Comparison of ENCODE assay signal across 9 cellular contexts in genomic region chr6:27312950-27313271, GRCh38. TPM values are rescaled to one million over a fixed set of nuclear protein-coding genes. Genes with fewer than 3 reads are reported as not detected.
DNase-seq lines count a peak whose midpoint lies in the region; ATAC-seq, FAIRE-seq and TF ChIP-seq lines count a peak whose summit lies in the region.
"Had no signal": no experiment of that assay in that cellular context is flagged by ENCODE, and none has a peak within 500 bp of the region (broad histone marks: within the 10 kb centered on the region; RNA-seq: fewer than 3 reads in every experiment).

No MANE protein-coding gene starts in this region.

- POLR2A ChIA-PET in A549 (lab: Yijun Ruan, JAX) = no interaction called here
- POLR2A ChIA-PET in activated CD4-positive, alpha-beta memory T cell treated with anti-CD3 and anti-CD28 coated beads for 36 hours (lab: Charles Lee) = interaction anchor here (1.0 kb wide), 1 partner anchor 75 kb away, joined by 3 read pairs; the partner anchor contains the start of gene ZNF391

- H3K4me3 ChIP-seq in A549 (peak overlapping the region; percentile 62), keratinocyte (ENCODE audit: control insufficient read depth in 2 of 3, extremely low read depth in 1 of 3, insufficient read depth in 2 of 3, low read depth in 1 of 3, low read length in 3 of 3) (peak overlapping the region in 2 of 3 experiments; percentile 78 to 83)

- peak overlapping the region; percentile 74 for H3K4me3 Mint-ChIP-seq in activated CD4-positive, alpha-beta memory T cell treated with anti-CD3 and anti-CD28 coated beads for 36 hours

- CTCF ChIA-PET in A549 (lab: Yijun Ruan, JAX) = interaction anchor here (0.8 to 1.2 kb wide), 7 partner anchors 9 to 296 kb away, joined by 3 to 10 read pairs (median 5); no protein-coding TSS in a partner anchor
- CTCF ChIA-PET in activated CD4-positive, alpha-beta memory T cell treated with anti-CD3 and anti-CD28 coated beads for 36 hours (lab: Charles Lee) = interaction anchor here (0.7 to 1.7 kb wide), 19 partner anchors 9 to 484 kb away, joined by 3 to 9 read pairs (median 5); partner anchors contain the start of genes ZNF184 and ZNF391

- ATAC-seq in A549 = no peak
- peak; percentile 32 for ATAC-seq in GM21619 (IDR thresholded peaks at IDR 0.05; ENCODE audit: unreplicated experiment)

- H4K20me1 ChIP-seq in keratinocyte (ENCODE audit: control insufficient read depth, extremely low read depth, insufficient read depth, low read length) = no peaks in the 10 kb centered on the region

- no peak for TF ChIP-seq EP300 in A549 (IDR thresholded peaks at IDR 0.05)

- no peak overlapping the region for H3K27ac Mint-ChIP-seq in activated CD4-positive, alpha-beta memory T cell treated with anti-CD3 and anti-CD28 coated beads for 36 hours

- no peak for TF ChIP-seq RAD21 in A549 (conservative IDR thresholded peaks at IDR 0.05 in 1 of 2, IDR thresholded peaks at IDR 0.05 in 1 of 2)

- no peak for TF ChIP-seq POLR2A in A549 (IDR thresholded peaks at IDR 0.05; ENCODE audit: low read length)

- H3K27me3 ChIP-seq in keratinocyte (ENCODE audit: control insufficient read depth, extremely low read depth, insufficient read depth, low read length) = peaks cover 11% of the 10 kb centered on the region

- H3K4me1 ChIP-seq in A549 (no peaks in the 10 kb centered on the region), keratinocyte (ENCODE audit: control insufficient read depth, extremely low read depth, insufficient read depth, low read length) (peaks cover 3% of the 10 kb centered on the region)

- dilution Hi-C loops in keratinocyte (cut with MboI; ENCODE audit: extremely low pct_ligation_motif_present, low sequenced_read_pairs) = no loop called here

- peaks cover 5% of the 10 kb centered on the region for H3K4me1 Mint-ChIP-seq in activated CD4-positive, alpha-beta memory T cell treated with anti-CD3 and anti-CD28 coated beads for 36 hours (ENCODE audit: low read depth)

- FAIRE-seq in A549 (lab: Jason Lieb, UNC) (no peak), keratinocyte (lab: Jason Lieb, UNC) (no peak)

- H3K27ac ChIP-seq in A549 (no peak overlapping the region), keratinocyte (ENCODE audit: control insufficient read depth, insufficient read depth, low read length) (no peak overlapping the region)

- H3K9me3 Mint-ChIP-seq in activated CD4-positive, alpha-beta memory T cell treated with anti-CD3 and anti-CD28 coated beads for 36 hours = no peaks in the 10 kb centered on the region

- H3K9me1 ChIP-seq in keratinocyte (ENCODE audit: control insufficient read depth, extremely low read depth, insufficient read depth, low read length) = no peaks in the 10 kb centered on the region

- no peak overlapping the region for H3K9ac ChIP-seq in keratinocyte (ENCODE audit: control insufficient read depth, extremely low read depth, insufficient read depth, low read length)

- TF ChIP-seq CTCF in A549 (IDR thresholded peaks at IDR 0.05) = no peak
- no peak for TF ChIP-seq CTCF in keratinocyte (optimal IDR thresholded peaks at IDR 0.05 in 1 of 3, IDR thresholded peaks at IDR 0.05 in 1 of 3, conservative IDR thresholded peaks at IDR 0.05 in 1 of 3; ENCODE audit: extremely low read depth in 1 of 3, insufficient read depth in 2 of 3, low read length in 3 of 3)
- no peak for TF ChIP-seq CTCF in GM10266 (IDR thresholded peaks at IDR 0.05; ENCODE audit: control insufficient read depth, insufficient read depth, low read depth, missing control alignments)

- H3K4me2 ChIP-seq in A549 (peak overlapping the region; percentile 77), keratinocyte (ENCODE audit: control insufficient read depth, extremely low read depth, insufficient read depth, low read depth, low read length) (peak overlapping the region; percentile 94)

- intact Hi-C loops in activated CD4-positive, alpha-beta memory T cell treated with anti-CD3 and anti-CD28 coated beads for 36 hours (cut with micrococcal nuclease) = loop anchor here (1.0 to 10.0 kb wide), 6 partner anchors 74 to 440 kb away; partner anchors contain the start of gene ZNF391

- WGBS in A549 (ENCODE audit: missing lambda C conversion rate) = 19% methylated on average over 8 of the region's 8 CpGs

- no peaks in the 10 kb centered on the region for H3K36me3 Mint-ChIP-seq in activated CD4-positive, alpha-beta memory T cell treated with anti-CD3 and anti-CD28 coated beads for 36 hours

- peaks cover 51% of the 10 kb centered on the region for H3K27me3 Mint-ChIP-seq in activated CD4-positive, alpha-beta memory T cell treated with anti-CD3 and anti-CD28 coated beads for 36 hours

- H3K9me3 ChIP-seq in A549 = peaks cover 9% of the 10 kb centered on the region; the same call in 1 of the 3 replicates
- H3K9me3 ChIP-seq in keratinocyte (ENCODE audit: control insufficient read depth, low read depth, low read length) = no peaks in the 10 kb centered on the region

- no peak overlapping the region for H2AFZ ChIP-seq in keratinocyte (ENCODE audit: control insufficient read depth, low read length)

- DNase-seq in A549 (ENCODE audit: low read depth in 1 of 2, low spot score in 1 of 2) = no peak
- no peak for DNase-seq in activated CD4-positive, alpha-beta memory T cell treated with anti-CD3 and anti-CD28 coated beads for 36 hours
- DNase-seq in keratinocyte (ENCODE audit: low read depth, low spot score) = no peak
- no peak for DNase-seq in NCI-H2227 (lab: John Stamatoyannopoulos, UW; ENCODE audit: unreplicated experiment)
- no peak for DNase-seq in NCI-H128 (lab: John Stamatoyannopoulos, UW; ENCODE audit: unreplicated experiment)
- DNase-seq in GM10266 (ENCODE audit: extremely low spot score) = no peak
- DNase-seq in LoVo (ENCODE audit: low spot score) = no peak

- H3K79me2 ChIP-seq in keratinocyte (ENCODE audit: control insufficient read depth, insufficient read depth, low read length) = no peaks in the 10 kb centered on the region

- no peaks in the 10 kb centered on the region for H3K36me3 ChIP-seq in keratinocyte (ENCODE audit: control insufficient read depth in 2 of 2, extremely low read depth in 1 of 2, insufficient read depth in 2 of 2, low read length in 2 of 2)

TF ChIP-seq in A549, 52 proteins besides CTCF, POLR2A, EP300 and RAD21:
- TF ChIP-seq EHF (CRISPR knock-in tag; IDR thresholded peaks at IDR 0.05) (no peak), HMGXB4 (CRISPR knock-in tag; IDR thresholded peaks at IDR 0.05; ENCODE audit: borderline replicate concordance) (no peak), GATA3 (IDR thresholded peaks at IDR 0.05; ENCODE audit: borderline replicate concordance) (no peak), CEBPB (IDR thresholded peaks at IDR 0.05) (no peak), JUN (IDR thresholded peaks at IDR 0.05) (no peak), RFX5 (IDR thresholded peaks at IDR 0.05) (no peak), CBX8 (IDR thresholded peaks at IDR 0.05) (no peak), BHLHE40 (IDR thresholded peaks at IDR 0.05; ENCODE audit: low read depth, low read length) (no peak), CHD4 (IDR thresholded peaks at IDR 0.05; ENCODE audit: borderline replicate concordance) (no peak), HOXB13 (CRISPR knock-in tag; IDR thresholded peaks at IDR 0.05; ENCODE audit: low read depth) (no peak), MYC (IDR thresholded peaks at IDR 0.05; ENCODE audit: borderline replicate concordance, low read length) (no peak), ZSCAN20 (CRISPR knock-in tag; IDR thresholded peaks at IDR 0.05) (no peak), HOXA7 (CRISPR knock-in tag; IDR thresholded peaks at IDR 0.05) (no peak), USF2 (IDR thresholded peaks at IDR 0.05) (no peak), NPAS2 (CRISPR knock-in tag; IDR thresholded peaks at IDR 0.05; ENCODE audit: borderline replicate concordance) (no peak)
TF ChIP-seq in A549: peak in this region for 0.

RNA-seq across cellular contexts. Expression of gene POM121L2, which starts 0.8 kb away (rescaled TPM):
- polyA plus RNA-seq in A549 (2011; rRNA removed) = 0.09 TPM in 1 of 2 replicates, not detected in the other
- not detected in 2 replicates for polyA plus RNA-seq in A549 (2012; cell fraction: cytosol; rRNA removed)
- not detected in 2 replicates for polyA plus RNA-seq in A549 (2012; cell fraction: nucleus; rRNA removed)
- polyA plus RNA-seq in A549 (2017; fragmentation: RNase III; extraction: RNeasy Plus Mini Kit Qiagen cat#74134 plus additional on column Dnase treatment) = not detected in 3 replicates
- polyA minus RNA-seq in A549 (2011; rRNA and poly(A)+ RNA removed) = 0.04 TPM in 1 of 2 replicates, not detected in the other
- not detected for total RNA-seq in activated CD4-positive, alpha-beta memory T cell treated with anti-CD3 and anti-CD28 coated beads for 36 hours
- polyA plus RNA-seq in keratinocyte = 0.01 TPM in 1 of 3 replicates, not detected in the others
- not detected for polyA plus RNA-seq in keratinocyte (2011; ENCODE audit: low read depth)
- polyA plus RNA-seq in keratinocyte (2011; cell fraction: cytosol; rRNA removed) = not detected in 2 replicates
- 0.03 and 0.04 TPM in 2 replicates for polyA plus RNA-seq in keratinocyte (2011; cell fraction: nucleus; rRNA removed)
- polyA plus RNA-seq in keratinocyte (2012; ENCODE audit: low replicate concordance) = not detected in 2 replicates
- polyA minus RNA-seq in keratinocyte = not detected in 3 replicates
- polyA minus RNA-seq in keratinocyte (2011; cell fraction: cytosol; rRNA and poly(A)+ RNA removed) = not detected
- polyA minus RNA-seq in keratinocyte (2011; cell fraction: nucleus; rRNA and poly(A)+ RNA removed) = not detected in 2 replicates
- total RNA-seq: left ventricle myocardium superior had no signal
